1 cellular context compared by ENCODE assay signal in genomic region chr17:50872710-50873424, GRCh38.
TF ChIP-seq lines count a peak whose summit lies in the region.

No MANE protein-coding gene starts in this region.

TF ChIP-seq in GM12878, 131 proteins besides CTCF, POLR2A, EP300 and RAD21:
- TF ChIP-seq SMARCA5 (IDR thresholded peaks at IDR 0.05) (peak; percentile 51; the same call in 1 of the 2 replicates), SRF (IDR thresholded peaks at IDR 0.05; ENCODE audit: low read depth in 2 of 2, low read length in 2 of 2) (no peak), ZNF207 (IDR thresholded peaks at IDR 0.05; ENCODE audit: borderline replicate concordance) (no peak), RUNX3 (IDR thresholded peaks at IDR 0.05; ENCODE audit: low read length) (peak; percentile 57)
- TF ChIP-seq, protein P1, sequence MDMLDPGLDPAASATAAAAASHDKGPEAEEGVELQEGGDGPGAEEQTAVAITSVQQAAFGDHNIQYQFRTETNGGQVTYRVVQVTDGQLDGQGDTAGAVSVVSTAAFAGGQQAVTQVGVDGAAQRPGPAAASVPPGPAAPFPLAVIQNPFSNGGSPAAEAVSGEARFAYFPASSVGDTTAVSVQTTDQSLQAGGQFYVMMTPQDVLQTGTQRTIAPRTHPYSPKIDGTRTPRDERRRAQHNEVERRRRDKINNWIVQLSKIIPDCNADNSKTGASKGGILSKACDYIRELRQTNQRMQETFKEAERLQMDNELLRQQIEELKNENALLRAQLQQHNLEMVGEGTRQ (IDR thresholded peaks at IDR 0.05; ENCODE audit: borderline replicate concordance, low read depth, low read length) = no peak
- TF ChIP-seq, protein P2, sequence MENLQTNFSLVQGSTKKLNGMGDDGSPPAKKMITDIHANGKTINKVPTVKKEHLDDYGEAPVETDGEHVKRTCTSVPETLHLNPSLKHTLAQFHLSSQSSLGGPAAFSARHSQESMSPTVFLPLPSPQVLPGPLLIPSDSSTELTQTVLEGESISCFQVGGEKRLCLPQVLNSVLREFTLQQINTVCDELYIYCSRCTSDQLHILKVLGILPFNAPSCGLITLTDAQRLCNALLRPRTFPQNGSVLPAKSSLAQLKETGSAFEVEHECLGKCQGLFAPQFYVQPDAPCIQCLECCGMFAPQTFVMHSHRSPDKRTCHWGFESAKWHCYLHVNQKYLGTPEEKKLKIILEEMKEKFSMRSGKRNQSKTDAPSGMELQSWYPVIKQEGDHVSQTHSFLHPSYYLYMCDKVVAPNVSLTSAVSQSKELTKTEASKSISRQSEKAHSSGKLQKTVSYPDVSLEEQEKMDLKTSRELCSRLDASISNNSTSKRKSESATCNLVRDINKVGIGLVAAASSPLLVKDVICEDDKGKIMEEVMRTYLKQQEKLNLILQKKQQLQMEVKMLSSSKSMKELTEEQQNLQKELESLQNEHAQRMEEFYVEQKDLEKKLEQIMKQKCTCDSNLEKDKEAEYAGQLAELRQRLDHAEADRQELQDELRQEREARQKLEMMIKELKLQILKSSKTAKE (IDR thresholded peaks at IDR 0.05; ENCODE audit: low read depth, poor library complexity, severe bottlenecking) = no peak
